8 cellular contexts compared by ENCODE assay signal in the genomic region with DNA sequence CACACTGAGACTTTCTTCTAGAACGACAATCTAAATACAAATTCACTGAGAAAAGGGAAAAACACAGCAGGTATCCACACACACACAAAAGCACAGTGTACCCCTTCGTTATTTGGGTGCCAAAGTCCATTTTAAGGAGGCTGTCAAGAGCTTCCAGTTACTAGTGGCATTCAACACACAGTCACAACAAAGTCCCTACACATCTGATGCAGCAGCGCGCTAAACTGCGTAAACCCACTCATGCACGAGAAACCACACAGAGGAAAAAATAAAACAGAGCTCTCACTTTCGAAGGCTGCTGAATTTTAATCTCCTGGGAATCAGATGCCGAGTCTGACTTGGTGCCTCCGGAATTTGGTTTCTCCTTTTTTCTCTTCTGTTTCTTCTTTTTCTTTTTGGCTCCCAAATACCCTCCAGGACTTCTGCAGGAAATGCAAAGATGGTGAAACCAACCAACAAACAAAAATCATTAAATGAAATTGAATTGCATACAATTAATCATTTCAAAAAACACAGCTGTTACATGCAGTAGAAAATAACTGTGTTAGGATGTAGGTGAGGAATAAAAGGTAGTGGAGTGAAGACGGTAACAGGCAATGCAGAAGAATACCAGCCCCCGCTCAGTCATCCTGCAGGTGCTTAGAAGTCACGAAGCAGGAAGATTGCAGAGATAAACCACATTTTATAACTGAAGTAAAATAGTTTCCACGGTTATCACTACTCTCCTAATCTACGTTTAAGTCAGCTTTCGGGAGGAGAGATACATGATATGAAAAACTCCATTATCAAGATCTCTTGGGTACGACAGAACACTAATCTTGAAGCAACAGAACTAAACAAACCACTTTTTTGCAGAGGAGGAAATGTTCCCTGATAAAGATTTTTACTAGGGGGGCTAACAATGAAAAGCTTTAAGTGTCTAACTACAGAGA. TPM values are rescaled to one million over a fixed set of nuclear protein-coding genes. Genes with fewer than 3 reads are reported as not detected.
DNase-seq lines count a peak whose midpoint lies in the region; ATAC-seq lines count a peak whose summit lies in the region.

No MANE protein-coding gene starts in this region.

- H3K27ac Mint-ChIP-seq in activated naive CD4-positive, alpha-beta T cell treated with anti-CD3 and anti-CD28 coated beads, Interleukin-2, amount 50 U/mL, for 72 hours: peak overlapping the region; percentile 75 to 90
- peak overlapping the region; percentile 71 for H3K27ac Mint-ChIP-seq in stimulated activated memory B cell treated with anti-CD40 and anti-IgM and Interleukin-4, amounts not matched to agents 10 μg/mL and 1 μg/mL and 100 μg/mL, for 72 hours

- H3K4me1 Mint-ChIP-seq in stimulated activated memory B cell treated with anti-CD40 and anti-IgM and Interleukin-4, amounts not matched to agents 10 μg/mL and 1 μg/mL and 100 μg/mL, for 72 hours: peaks cover 32% of the 10 kb centered on the region

- H3K27me3 Mint-ChIP-seq in stimulated activated memory B cell treated with anti-CD40 and anti-IgM and Interleukin-4, amounts not matched to agents 10 μg/mL and 1 μg/mL and 100 μg/mL, for 72 hours: no peaks in the 10 kb centered on the region

- peak overlapping the region; percentile 62 for H3K4me3 Mint-ChIP-seq in stimulated activated memory B cell treated with anti-CD40 and anti-IgM and Interleukin-4, amounts not matched to agents 10 μg/mL and 1 μg/mL and 100 μg/mL, for 72 hours

- intact Hi-C loops in right cardiac atrium (cut with DNase I): no loop called here

- WGBS in right cardiac atrium: 74% methylated on average over 16 of the region's 16 CpGs

- peak overlapping the region in 6 of 10 experiments; percentile 0 to 49 (median 25); a peak in 7 of 20 replicates for H3K4me3 ChIP-seq in BLaER1 treated with 17β-estradiol and CSF1 and Interleukin-3, amounts not matched to agents 10 nM and 100 nM
- H3K4me3 ChIP-seq in right cardiac atrium (ENCODE audit: low read length): no peak overlapping the region

- peak overlapping the region; percentile 69 to 92 (median 80) for H3K4me2 ChIP-seq in BLaER1 treated with 17β-estradiol and CSF1 and Interleukin-3, amounts not matched to agents 10 nM and 100 nM

- peak overlapping the region in 7 of 11 experiments; percentile 2 to 35 (median 29); a peak in 8 of 22 replicates for H3K9ac ChIP-seq in BLaER1 treated with 17β-estradiol and CSF1 and Interleukin-3, amounts not matched to agents 10 nM and 100 nM

- H3K27ac ChIP-seq in BLaER1 treated with 17β-estradiol and CSF1 and Interleukin-3, amounts not matched to agents 10 nM and 100 nM: peak overlapping the region in 7 of 11 experiments; percentile 20 to 56 (median 35); a peak in 11 of 22 replicates
- H3K27ac ChIP-seq in right cardiac atrium (ENCODE audit: low read length): no peak overlapping the region

- no peaks in the 10 kb centered on the region for H3K27me3 ChIP-seq in BLaER1 treated with 17β-estradiol and CSF1 and Interleukin-3, amounts not matched to agents 10 nM and 100 nM
- H3K27me3 ChIP-seq in right cardiac atrium (ENCODE audit: control insufficient read depth, insufficient read depth): no peaks in the 10 kb centered on the region

- DNase-seq in activated naive CD4-positive, alpha-beta T cell treated with anti-CD3 and anti-CD28 coated beads, Interleukin-2, amount 50 U/mL, for 72 hours (ENCODE audit: low spot score in 2 of 2): peak in 1 of 2 donors; percentile 31
- no peak for DNase-seq in NCI-H2107 (lab: John Stamatoyannopoulos, UW)
- DNase-seq in right cardiac atrium: no peak
- no peak for DNase-seq in midbrain (lab: John Stamatoyannopoulos, UW)

- peaks cover 0 to 12% (median 0%) of the 10 kb centered on the region in 11 experiments; a peak in 3 of 22 replicates for H4K20me1 ChIP-seq in BLaER1 treated with 17β-estradiol and CSF1 and Interleukin-3, amounts not matched to agents 10 nM and 100 nM

- ATAC-seq in GM19372 (IDR thresholded peaks at IDR 0.05; ENCODE audit: low read depth, unreplicated experiment) (peak; percentile 71), HG03354 (IDR thresholded peaks at IDR 0.05; ENCODE audit: poor library complexity, severe bottlenecking, unreplicated experiment) (peak; percentile 94), right cardiac atrium (no peak)
- peak; percentile 90 to 92 for ATAC-seq in activated naive CD4-positive, alpha-beta T cell treated with anti-CD3 and anti-CD28 coated beads, Interleukin-2, amount 50 U/mL, for 72 hours
- ATAC-seq in stimulated activated memory B cell treated with anti-CD40 and anti-IgM and Interleukin-4, amounts not matched to agents 10 μg/mL and 1 μg/mL and 100 μg/mL, for 72 hours: peak; percentile 99

- peaks cover 19 to 58% (median 45%) of the 10 kb centered on the region in 10 experiments for H3K4me1 ChIP-seq in BLaER1 treated with 17β-estradiol and CSF1 and Interleukin-3, amounts not matched to agents 10 nM and 100 nM
- no peaks in the 10 kb centered on the region for H3K4me1 ChIP-seq in right cardiac atrium (ENCODE audit: control insufficient read depth, insufficient read depth, low read length)

- peaks cover 0 to 5% (median 0%) of the 10 kb centered on the region in 11 experiments; a peak in 1 of 22 replicates for H3K36me3 ChIP-seq in BLaER1 treated with 17β-estradiol and CSF1 and Interleukin-3, amounts not matched to agents 10 nM and 100 nM

- peaks cover 6 to 35% of the 10 kb centered on the region in 2 donors for H3K36me3 Mint-ChIP-seq in activated naive CD4-positive, alpha-beta T cell treated with anti-CD3 and anti-CD28 coated beads, Interleukin-2, amount 50 U/mL, for 72 hours
- peaks cover 10% of the 10 kb centered on the region for H3K36me3 Mint-ChIP-seq in stimulated activated memory B cell treated with anti-CD40 and anti-IgM and Interleukin-4, amounts not matched to agents 10 μg/mL and 1 μg/mL and 100 μg/mL, for 72 hours

- H3K9me3 ChIP-seq in BLaER1 treated with 17β-estradiol and CSF1 and Interleukin-3, amounts not matched to agents 10 nM and 100 nM (replicated peaks in 1 of 11): peaks cover 0 to 6% (median 0%) of the 10 kb centered on the region in 11 experiments; a peak in 4 of 22 replicates
- H3K9me3 ChIP-seq in right cardiac atrium (ENCODE audit: control insufficient read depth, low read length): no peaks in the 10 kb centered on the region

- no peaks in the 10 kb centered on the region for H3K9me3 Mint-ChIP-seq in activated naive CD4-positive, alpha-beta T cell treated with anti-CD3 and anti-CD28 coated beads, Interleukin-2, amount 50 U/mL, for 72 hours
- H3K9me3 Mint-ChIP-seq in stimulated activated memory B cell treated with anti-CD40 and anti-IgM and Interleukin-4, amounts not matched to agents 10 μg/mL and 1 μg/mL and 100 μg/mL, for 72 hours: no peaks in the 10 kb centered on the region

RNA-seq across cellular contexts. Expression of gene NMT2, which starts 27.1 kb away (rescaled TPM):
- total RNA-seq in activated naive CD4-positive, alpha-beta T cell treated with anti-CD3 and anti-CD28 coated beads, Interleukin-2, amount 50 U/mL, for 72 hours: 10 to 100 TPM; 21.2 to 30.7 TPM
- 10 to 100 TPM; 10.1 to 11.9 (median 11.1) TPM for total RNA-seq in right cardiac atrium
- 7.0 TPM for polyA plus RNA-seq in right cardiac atrium

RNA-seq across cellular contexts. Expression of gene RPP38, which starts 44.2 kb away (rescaled TPM):
- 10 to 100 TPM; 15.5 to 17.5 TPM for total RNA-seq in activated naive CD4-positive, alpha-beta T cell treated with anti-CD3 and anti-CD28 coated beads, Interleukin-2, amount 50 U/mL, for 72 hours
- total RNA-seq in right cardiac atrium: 10 to 100 TPM in 1 of 4 donors, 1 to 10 TPM in 3; 8.3 to 12.2 (median 9.8) TPM
- 12.7 TPM for polyA plus RNA-seq in right cardiac atrium

RNA-seq across cellular contexts. Expression of gene ACBD7, which starts 52.8 kb away (rescaled TPM):
- total RNA-seq in activated naive CD4-positive, alpha-beta T cell treated with anti-CD3 and anti-CD28 coated beads, Interleukin-2, amount 50 U/mL, for 72 hours: 1 to 10 TPM; 2.4 to 3.1 TPM
- total RNA-seq in right cardiac atrium: not detected
- polyA plus RNA-seq in right cardiac atrium: not detected

Comparison
In these comparisons a context has a peak if more than half of its experiments do, and no peak if none do; other contexts are left out.
1. ATAC-seq: peak in GM19372 (single experiment), HG03354 (single experiment), activated naive CD4-positive, alpha-beta T cell treated with anti-CD3 and anti-CD28 coated beads, Interleukin-2, amount 50 U/mL, for 72 hours (2 of 2) and stimulated activated memory B cell treated with anti-CD40 and anti-IgM and Interleukin-4, amounts not matched to agents 10 μg/mL and 1 μg/mL and 100 μg/mL, for 72 hours (single experiment); none in right cardiac atrium (0 of 2).